19 cellular contexts compared by ENCODE assay signal in the genomic region with DNA sequence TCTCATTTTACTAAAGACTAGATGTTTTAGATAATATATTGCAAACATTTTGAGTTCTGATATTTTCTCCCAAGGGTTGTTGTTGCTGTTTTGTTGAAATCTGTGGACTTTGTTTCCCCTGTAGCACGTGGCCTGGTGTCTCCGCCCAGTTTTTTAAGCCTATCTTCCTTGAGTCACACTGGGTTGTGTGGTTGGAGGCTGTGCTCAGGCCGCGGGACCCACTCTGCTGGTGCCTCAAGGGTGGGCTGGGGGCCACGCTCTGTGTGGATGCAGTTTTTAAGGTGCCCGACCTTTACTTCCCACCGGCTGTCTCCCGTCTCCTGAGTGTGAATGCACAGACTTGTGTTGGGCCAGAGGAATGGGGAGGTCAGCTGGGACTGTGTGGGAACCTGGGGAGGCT. TPM values are rescaled to one million over a fixed set of nuclear protein-coding genes. Genes with fewer than 3 reads are reported as not detected.
DNase-seq lines count a peak whose midpoint lies in the region; ATAC-seq, FAIRE-seq and TF ChIP-seq lines count a peak whose summit lies in the region.
"Had no signal": no experiment of that assay in that cellular context is flagged by ENCODE, and none has a peak within 500 bp of the region (broad histone marks: within the 10 kb centered on the region; RNA-seq: fewer than 3 reads in every experiment).

No MANE protein-coding gene starts in this region.

- no peak for DNase-seq in SK-N-SH
- DNase-seq in keratinocyte (ENCODE audit: low read depth, low spot score): no peak
- DNase-seq: ACHN; CD4-positive, alpha-beta T cell; COR-L47; DMS79 treated with DMSO at 0.1 percent for 48 hours; KBM-7; MM.1S; NCI-H1048; NCI-H1417 treated with DMSO at 0.1 percent for 48 hours; NCI-H187; NCI-H446; NCI-H526 had no signal

- ATAC-seq in SK-N-SH treated with all-trans-retinoic acid at 6 μM for 48 hours (no peak; the same call in 2 of the 3 replicates), GM18907 (IDR thresholded peaks at IDR 0.05; ENCODE audit: unreplicated experiment) (no peak)
- ATAC-seq: Right ventricle myocardium inferior had no signal

- no peak overlapping the region for H2AFZ ChIP-seq in SK-N-SH (ENCODE audit: low read depth)
- peak overlapping the region; percentile 17 for H2AFZ ChIP-seq in keratinocyte (ENCODE audit: control insufficient read depth, low read length)

- 0 out of 2 replicates have a peak overlapping the region, but pooled peaks have one; percentile 24 for H3K4me2 ChIP-seq in SK-N-SH
- H3K4me2 ChIP-seq in keratinocyte (ENCODE audit: control insufficient read depth, extremely low read depth, insufficient read depth, low read depth, low read length): no peak overlapping the region
- H3K4me2 ChIP-seq: BLaER1 had no signal

- H3K9me2 ChIP-seq in SK-N-SH: no peaks in the 10 kb centered on the region

- no peak overlapping the region for H3K27ac ChIP-seq in SK-N-SH (ENCODE audit: low read depth in 2 of 2, low read length in 1 of 2)
- H3K27ac ChIP-seq in keratinocyte (ENCODE audit: control insufficient read depth, insufficient read depth, low read length): no peak overlapping the region
- H3K27ac ChIP-seq: 22Rv1, BLaER1 had no signal

- 32% methylated on average over 8 of the region's 8 CpGs for WGBS in SK-N-SH (ENCODE audit: low lambda C conversion rate)

- POLR2A ChIA-PET in SK-N-SH (lab: Yijun Ruan, JAX): no interaction called here

- H3K27me3 ChIP-seq in SK-N-SH (ENCODE audit: insufficient read depth) (peaks cover 51% of the 10 kb centered on the region; the same call in 1 of the 2 replicates), keratinocyte (ENCODE audit: control insufficient read depth, extremely low read depth, insufficient read depth, low read length) (peaks cover 5% of the 10 kb centered on the region)

- TF ChIP-seq CTCF in SK-N-SH (IDR thresholded peaks at IDR 0.05): no peak
- TF ChIP-seq CTCF in keratinocyte (optimal IDR thresholded peaks at IDR 0.05 in 1 of 3, IDR thresholded peaks at IDR 0.05 in 1 of 3, conservative IDR thresholded peaks at IDR 0.05 in 1 of 3; ENCODE audit: extremely low read depth in 1 of 3, insufficient read depth in 2 of 3, low read length in 3 of 3): no peak

- TF ChIP-seq EP300 in SK-N-SH (IDR thresholded peaks at IDR 0.05; ENCODE audit: borderline replicate concordance in 1 of 2, low read depth in 1 of 2, low read length in 1 of 2): no peak

- no peaks in the 10 kb centered on the region for H4K20me1 ChIP-seq in SK-N-SH (ENCODE audit: insufficient read depth)
- no peaks in the 10 kb centered on the region for H4K20me1 ChIP-seq in keratinocyte (ENCODE audit: control insufficient read depth, extremely low read depth, insufficient read depth, low read length)
- H4K20me1 ChIP-seq: BLaER1 had no signal

- H3K79me2 ChIP-seq in SK-N-SH (ENCODE audit: insufficient read depth) (no peaks in the 10 kb centered on the region), keratinocyte (ENCODE audit: control insufficient read depth, insufficient read depth, low read length) (no peaks in the 10 kb centered on the region)

- H3K9me1 ChIP-seq in keratinocyte (ENCODE audit: control insufficient read depth, extremely low read depth, insufficient read depth, low read length): no peaks in the 10 kb centered on the region

- H3K9ac ChIP-seq in SK-N-SH (no peak overlapping the region), keratinocyte (ENCODE audit: control insufficient read depth, extremely low read depth, insufficient read depth, low read length) (no peak overlapping the region)
- H3K9ac ChIP-seq: BLaER1 had no signal

- dilution Hi-C loops in keratinocyte (cut with MboI; ENCODE audit: extremely low pct_ligation_motif_present, low sequenced_read_pairs): no loop called here

- peaks cover 0 to 7% of the 10 kb centered on the region in 2 experiments; a peak in 1 of 4 replicates for H3K4me1 ChIP-seq in SK-N-SH (ENCODE audit: control insufficient read depth in 1 of 2, insufficient read depth in 2 of 2, low read depth in 1 of 2, low read length in 1 of 2)
- no peaks in the 10 kb centered on the region for H3K4me1 ChIP-seq in keratinocyte (ENCODE audit: control insufficient read depth, extremely low read depth, insufficient read depth, low read length)
- H3K4me1 ChIP-seq: HAP-1 had no signal

- H3K36me3 ChIP-seq in SK-N-SH (replicated peaks in 1 of 2; ENCODE audit: control insufficient read depth in 1 of 2, insufficient read depth in 2 of 2, low read length in 1 of 2): no peaks in the 10 kb centered on the region
- no peaks in the 10 kb centered on the region for H3K36me3 ChIP-seq in keratinocyte (ENCODE audit: control insufficient read depth in 2 of 2, extremely low read depth in 1 of 2, insufficient read depth in 2 of 2, low read length in 2 of 2)
- H3K36me3 ChIP-seq: BLaER1, HAP-1 had no signal

- H3K9me3 ChIP-seq in SK-N-SH: no peaks in the 10 kb centered on the region
- no peaks in the 10 kb centered on the region for H3K9me3 ChIP-seq in keratinocyte (ENCODE audit: control insufficient read depth, low read depth, low read length)
- H3K9me3 ChIP-seq: HAP-1 had no signal

- no peaks in the 10 kb centered on the region for H3F3A ChIP-seq in SK-N-SH (replicated peaks; ENCODE audit: insufficient read depth)

- TF ChIP-seq RAD21 in SK-N-SH (IDR thresholded peaks at IDR 0.05; ENCODE audit: low read length): no peak

- H3K4me3 ChIP-seq in SK-N-SH (ENCODE audit: low read depth in 2 of 2, low read length in 1 of 2) (no peak overlapping the region), keratinocyte (ENCODE audit: control insufficient read depth in 2 of 3, extremely low read depth in 1 of 3, insufficient read depth in 2 of 3, low read depth in 1 of 3, low read length in 3 of 3) (no peak overlapping the region)
- H3K4me3 ChIP-seq: BLaER1, HAP-1 had no signal

- CTCF ChIA-PET in SK-N-SH (lab: Yijun Ruan, JAX): interaction anchor here (3.3 kb wide), 1 partner anchor 14 kb away, joined by 21 read pairs; no protein-coding TSS in a partner anchor

- FAIRE-seq in keratinocyte (lab: Jason Lieb, UNC): no peak

RNA-seq across cellular contexts. Expression of a gene that starts 4.2 kb away (rescaled TPM):
- 1.9 and 2.3 TPM in 2 replicates for polyA plus RNA-seq in SK-N-SH (2012; rRNA removed)
- polyA plus RNA-seq in SK-N-SH (2012; cell fraction: cytosol; rRNA removed): 0.72 and 1.1 TPM in 2 replicates
- polyA plus RNA-seq in SK-N-SH (2012; cell fraction: nucleus; rRNA removed): 0.52 and 0.54 TPM in 2 replicates
- not detected in 3 replicates for polyA plus RNA-seq in keratinocyte
- polyA plus RNA-seq in keratinocyte (2011; ENCODE audit: low read depth): not detected
- not detected in 2 replicates for polyA plus RNA-seq in keratinocyte (2011; cell fraction: cytosol; rRNA removed)
- polyA plus RNA-seq in keratinocyte (2011; cell fraction: nucleus; rRNA removed): not detected in 2 replicates
- not detected in 2 replicates for polyA plus RNA-seq in keratinocyte (2012; ENCODE audit: low replicate concordance)
- polyA minus RNA-seq in keratinocyte: not detected in 3 replicates
- not detected for polyA minus RNA-seq in keratinocyte (2011; cell fraction: cytosol; rRNA and poly(A)+ RNA removed)
- polyA minus RNA-seq in keratinocyte (2011; cell fraction: nucleus; rRNA and poly(A)+ RNA removed): not detected in 2 replicates

RNA-seq across cellular contexts. Expression of a gene that starts 6.2 kb away (rescaled TPM):
- polyA plus RNA-seq in SK-N-SH (2012; rRNA removed) (3.3 TPM in 2 replicates), keratinocyte (not detected in 3 replicates)
- polyA plus RNA-seq in SK-N-SH (2012; cell fraction: cytosol; rRNA removed): 1.4 and 3.9 TPM in 2 replicates
- polyA plus RNA-seq in SK-N-SH (2012; cell fraction: nucleus; rRNA removed): 1.7 and 4.5 TPM in 2 replicates
- polyA plus RNA-seq in keratinocyte (2011; ENCODE audit: low read depth): not detected
- not detected in 2 replicates for polyA plus RNA-seq in keratinocyte (2011; cell fraction: cytosol; rRNA removed)
- polyA plus RNA-seq in keratinocyte (2011; cell fraction: nucleus; rRNA removed): not detected in 2 replicates
- polyA plus RNA-seq in keratinocyte (2012; ENCODE audit: low replicate concordance): not detected in 2 replicates
- not detected in 3 replicates for polyA minus RNA-seq in keratinocyte
- not detected for polyA minus RNA-seq in keratinocyte (2011; cell fraction: cytosol; rRNA and poly(A)+ RNA removed)
- polyA minus RNA-seq in keratinocyte (2011; cell fraction: nucleus; rRNA and poly(A)+ RNA removed): not detected in 2 replicates

RNA-seq across cellular contexts. Expression of a gene that starts 14.9 kb away (rescaled TPM):
- polyA plus RNA-seq in SK-N-SH (2012; rRNA removed) (25.3 and 32.5 TPM in 2 replicates), keratinocyte (11.3 to 15.5 TPM (median 14.2 TPM) in 3 replicates)
- polyA plus RNA-seq in SK-N-SH (2012; cell fraction: cytosol; rRNA removed): 18.1 and 23.5 TPM in 2 replicates
- polyA plus RNA-seq in SK-N-SH (2012; cell fraction: nucleus; rRNA removed): 20.0 and 23.3 TPM in 2 replicates
- 2.5 TPM for polyA plus RNA-seq in keratinocyte (2011; ENCODE audit: low read depth)
- polyA plus RNA-seq in keratinocyte (2011; cell fraction: cytosol; rRNA removed): 7.3 and 21.6 TPM in 2 replicates
- 4.5 and 7.6 TPM in 2 replicates for polyA plus RNA-seq in keratinocyte (2011; cell fraction: nucleus; rRNA removed)
- 2.7 and 18.2 TPM in 2 replicates for polyA plus RNA-seq in keratinocyte (2012; ENCODE audit: low replicate concordance)
- polyA minus RNA-seq in keratinocyte: 2.5 to 4.7 TPM (median 3.3 TPM) in 3 replicates
- 9.4 TPM for polyA minus RNA-seq in keratinocyte (2011; cell fraction: cytosol; rRNA and poly(A)+ RNA removed)
- polyA minus RNA-seq in keratinocyte (2011; cell fraction: nucleus; rRNA and poly(A)+ RNA removed): 2.4 and 3.9 TPM in 2 replicates

RNA-seq across cellular contexts. Expression of a gene that starts 30.2 kb away (rescaled TPM):
- polyA plus RNA-seq in SK-N-SH (2012; rRNA removed) (72.1 and 97.8 TPM in 2 replicates), keratinocyte (18.1 to 73.9 TPM (median 27.1 TPM) in 3 replicates)
- polyA plus RNA-seq in SK-N-SH (2012; cell fraction: cytosol; rRNA removed): 77.3 and 91.6 TPM in 2 replicates
- 58.6 and 68.8 TPM in 2 replicates for polyA plus RNA-seq in SK-N-SH (2012; cell fraction: nucleus; rRNA removed)
- polyA plus RNA-seq in keratinocyte (2011; ENCODE audit: low read depth): 14.8 TPM
- polyA plus RNA-seq in keratinocyte (2011; cell fraction: cytosol; rRNA removed): 44.0 and 61.2 TPM in 2 replicates
- polyA plus RNA-seq in keratinocyte (2011; cell fraction: nucleus; rRNA removed): 29.7 and 31.8 TPM in 2 replicates
- polyA plus RNA-seq in keratinocyte (2012; ENCODE audit: low replicate concordance): 51.7 and 67.9 TPM in 2 replicates
- 18.8 to 37.9 TPM (median 19.9 TPM) in 3 replicates for polyA minus RNA-seq in keratinocyte
- 24.2 TPM for polyA minus RNA-seq in keratinocyte (2011; cell fraction: cytosol; rRNA and poly(A)+ RNA removed)
- 4.7 and 10.5 TPM in 2 replicates for polyA minus RNA-seq in keratinocyte (2011; cell fraction: nucleus; rRNA and poly(A)+ RNA removed)

RNA-seq across cellular contexts. Expression of a gene that starts 34.2 kb away (rescaled TPM):
- polyA plus RNA-seq in SK-N-SH (2012; rRNA removed) (43.5 and 62.3 TPM in 2 replicates), keratinocyte (15.3 to 22.0 TPM (median 20.2 TPM) in 3 replicates)
- 33.7 and 40.0 TPM in 2 replicates for polyA plus RNA-seq in SK-N-SH (2012; cell fraction: cytosol; rRNA removed)
- 41.9 and 53.5 TPM in 2 replicates for polyA plus RNA-seq in SK-N-SH (2012; cell fraction: nucleus; rRNA removed)
- polyA plus RNA-seq in keratinocyte (2011; ENCODE audit: low read depth): 13.8 TPM
- 11.8 and 12.5 TPM in 2 replicates for polyA plus RNA-seq in keratinocyte (2011; cell fraction: cytosol; rRNA removed)
- 7.4 and 8.4 TPM in 2 replicates for polyA plus RNA-seq in keratinocyte (2011; cell fraction: nucleus; rRNA removed)
- 8.7 and 29.5 TPM in 2 replicates for polyA plus RNA-seq in keratinocyte (2012; ENCODE audit: low replicate concordance)
- polyA minus RNA-seq in keratinocyte: 11.4 to 25.4 TPM (median 11.7 TPM) in 3 replicates
- polyA minus RNA-seq in keratinocyte (2011; cell fraction: cytosol; rRNA and poly(A)+ RNA removed): 15.0 TPM
- polyA minus RNA-seq in keratinocyte (2011; cell fraction: nucleus; rRNA and poly(A)+ RNA removed): 2.8 and 3.7 TPM in 2 replicates
